24 cellular contexts compared by ENCODE assay signal in the genomic region with DNA sequence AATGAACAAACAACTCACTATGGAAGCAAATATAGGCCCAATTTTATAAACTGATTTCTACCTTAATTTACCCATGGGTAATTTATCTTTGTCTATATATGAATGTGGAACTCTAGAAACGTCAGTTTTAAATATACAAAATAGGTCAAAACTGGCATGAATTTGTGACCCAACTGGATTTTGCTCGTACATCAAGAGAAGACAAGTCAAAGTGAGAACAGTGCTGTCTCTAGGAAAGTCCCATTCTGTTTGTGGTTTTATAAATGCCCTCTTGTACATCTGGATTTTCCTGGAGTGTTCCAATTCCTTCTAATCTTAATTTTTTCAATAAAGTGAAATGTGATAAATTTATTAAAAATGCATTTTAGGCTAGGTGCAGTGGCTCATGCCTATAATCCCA. TPM values are rescaled to one million over a fixed set of nuclear protein-coding genes. Genes with fewer than 3 reads are reported as not detected.
DNase-seq lines count a peak whose midpoint lies in the region; ATAC-seq, FAIRE-seq and TF ChIP-seq lines count a peak whose summit lies in the region.
"Had no signal": no experiment of that assay in that cellular context is flagged by ENCODE, and none has a peak within 500 bp of the region (broad histone marks: within the 10 kb centered on the region; RNA-seq: fewer than 3 reads in every experiment).

No MANE protein-coding gene starts in this region.

- H3K4me3 ChIP-seq in GM12865 (ENCODE audit: low read depth, low read length) (no peak overlapping the region), GM12878 (no peak overlapping the region)
- H3K4me3 ChIP-seq: A549; BLaER1 treated with 17β-estradiol and CSF1 and Interleukin-3, amounts not matched to agents 10 nM and 100 nM had no signal

- H2AFZ ChIP-seq in GM12878 (ENCODE audit: control insufficient read depth, low read depth, low read length) = no peak overlapping the region; the same call in 1 of the 2 replicates

- H3K9me3 ChIP-seq in GM12878 (replicated peaks; ENCODE audit: control insufficient read depth, insufficient read depth, low read length) = no peaks in the 10 kb centered on the region
- H3K9me3 ChIP-seq: A549; BLaER1 treated with 17β-estradiol and CSF1 and Interleukin-3, amounts not matched to agents 10 nM and 100 nM; Caco-2 had no signal

- 9% methylated on average over 2 of the region's 2 CpGs for WGBS in GM12878 (ENCODE audit: insufficient coverage, insufficient replicate concordance, low lambda C conversion rate, missing lambda C conversion rate)

- no peak for FAIRE-seq in GM12878 (lab: Jason Lieb, UNC)
- FAIRE-seq: A549, D721Med, GM12892, GM18507, GM19239 had no signal

- TF ChIP-seq CTCF in GM12865 (IDR thresholded peaks at IDR 0.05; ENCODE audit: insufficient read depth, low read depth, low read length, missing control alignments) (no peak), GM12878 (IDR thresholded peaks at IDR 0.05 in 2 of 3, conservative IDR thresholded peaks at IDR 0.05 in 1 of 3; ENCODE audit: control insufficient read depth in 2 of 3, extremely low read depth in 1 of 3, insufficient read depth in 1 of 3, low read depth in 3 of 3, low read length in 3 of 3) (no peak)

- POLR2A ChIA-PET in GM12878 (lab: Charles Lee) = no interaction called here

- no peaks in the 10 kb centered on the region for H3K36me3 ChIP-seq in GM12878 (ENCODE audit: control insufficient read depth in 2 of 2, insufficient read depth in 2 of 2, low read length in 1 of 2)

- intact Hi-C loops in GM12878 (cut with micrococcal nuclease; ENCODE audit: unreplicated experiment) = no loop called here

- CTCF ChIA-PET in GM12878 (lab: Yijun Ruan, JAX) = interaction anchor here (1.9 kb wide), 1 partner anchor 167 kb away, joined by 5 read pairs; no protein-coding TSS in a partner anchor

- no peak for TF ChIP-seq EP300 in GM12878 (IDR thresholded peaks at IDR 0.05; ENCODE audit: borderline replicate concordance in 1 of 2, control insufficient read depth in 1 of 2, low read depth in 2 of 2, low read length in 2 of 2)

- TF ChIP-seq POLR2A in GM12878 (IDR thresholded peaks at IDR 0.05; ENCODE audit: low read depth, low read length) = no peak

- H3K27me3 ChIP-seq in GM12878 (replicated peaks in 1 of 2; ENCODE audit: control insufficient read depth in 2 of 2, insufficient read depth in 2 of 2, low read length in 1 of 2) = no peaks in the 10 kb centered on the region
- H3K27me3 ChIP-seq: BLaER1 treated with 17β-estradiol and CSF1 and Interleukin-3, amounts not matched to agents 10 nM and 100 nM had no signal

- peak; percentile 1 for DNase-seq in GM12865 (ENCODE audit: low read depth)
- DNase-seq in GM12878 (ENCODE audit: low read depth, low spot score) = no peak
- no peak for DNase-seq in NCI-H1694 treated with DMSO at 0.1 percent for 48 hours (lab: John Stamatoyannopoulos, UW)
- DNase-seq in activated CD4-positive, alpha-beta T cell treated with anti-CD3 and anti-CD28 coated beads, Interleukin-2, amount 50 U/mL, for 48 hours = no peak
- no peak for DNase-seq in kidney glomerular epithelial cell (lab: John Stamatoyannopoulos, UW)
- DNase-seq: AML-193; Caco-2; Calu3; CD4-positive, alpha-beta T cell; CD8-positive, alpha-beta T cell; DND-41; EL; GDM1 had no signal

- no peaks in the 10 kb centered on the region for H4K20me1 ChIP-seq in GM12878 (ENCODE audit: control insufficient read depth, insufficient read depth)
- H4K20me1 ChIP-seq: BLaER1 treated with 17β-estradiol and CSF1 and Interleukin-3, amounts not matched to agents 10 nM and 100 nM had no signal

- ATAC-seq in GM19463 (IDR thresholded peaks at IDR 0.05; ENCODE audit: unreplicated experiment) (peak; percentile 51), HG03565 (IDR thresholded peaks at IDR 0.05; ENCODE audit: unreplicated experiment) (peak; percentile 46), GM12878 (peak; percentile 45; the same call in 2 of the 3 replicates), HG03196 (IDR thresholded peaks at IDR 0.05; ENCODE audit: unreplicated experiment) (no peak)
- ATAC-seq: A549; CD8-positive, alpha-beta T cell had no signal

- in situ Hi-C loops in GM12878 (cut with MboI) = no loop called here

- no peak overlapping the region for H3K27ac ChIP-seq in GM12878 (ENCODE audit: control insufficient read depth, insufficient read depth)
- H3K27ac ChIP-seq: 22Rv1; A549; BLaER1 treated with 17β-estradiol and CSF1 and Interleukin-3, amounts not matched to agents 10 nM and 100 nM; C4-2B had no signal

- no peaks in the 10 kb centered on the region for H3K79me2 ChIP-seq in GM12878 (ENCODE audit: control insufficient read depth, insufficient read depth, low read length)

- TF ChIP-seq RAD21 in GM12878 (IDR thresholded peaks at IDR 0.05; ENCODE audit: insufficient read depth, low read depth, low read length) = no peak

- no peak overlapping the region for H3K9ac ChIP-seq in GM12878 (ENCODE audit: control insufficient read depth, insufficient read depth, low read length)
- H3K9ac ChIP-seq: BLaER1 treated with 17β-estradiol and CSF1 and Interleukin-3, amounts not matched to agents 10 nM and 100 nM had no signal

- SMC1A ChIA-PET in GM12878 (lab: Charles Lee; ENCODE audit: uncharacterized antibody, unreplicated experiment) = interaction anchor here (0.7 to 1.3 kb wide), 2 partner anchors 34 to 39 kb away, joined by 3 to 4 read pairs; no protein-coding TSS in a partner anchor

- no peaks in the 10 kb centered on the region for H3K4me1 ChIP-seq in GM12878 (ENCODE audit: control insufficient read depth, insufficient read depth, low read length)

- RAD21 ChIA-PET in GM12878 (lab: Charles Lee; ENCODE audit: unreplicated experiment) = no interaction called here

- no TSS peak for BruUV-seq in GM12878 (replicated peaks; lab: Mats Ljungman, UMichigan)

- H3K4me2 ChIP-seq in GM12878 (ENCODE audit: control insufficient read depth, insufficient read depth) = no peak overlapping the region
- H3K4me2 ChIP-seq: A549; BLaER1 treated with 17β-estradiol and CSF1 and Interleukin-3, amounts not matched to agents 10 nM and 100 nM had no signal

TF ChIP-seq in GM12878, 131 proteins besides CTCF, POLR2A, EP300 and RAD21:
- TF ChIP-seq TAF1 (IDR thresholded peaks at IDR 0.05; ENCODE audit: borderline replicate concordance, low read depth, low read length) (no peak), JUNB (IDR thresholded peaks at IDR 0.05) (peak; percentile 8; the same call in 1 of the 2 replicates)

RNA-seq across cellular contexts. Expression of a gene that starts 50.2 kb away (rescaled TPM):
- total RNA-seq in GM12878 (2013; cell fraction: nucleolus; rRNA removed) = 40.8 and 42.7 TPM in 2 replicates
- 33.7 and 35.0 TPM in 2 replicates for total RNA-seq in GM12878 (2014; rRNA removed)
- total RNA-seq in GM12878 (2014; rRNA removed; fragmentation: Illumina TruSeq; extraction: Trizol) = 27.3 TPM in 2 replicates
- total RNA-seq in GM12878 (2021) = 30.5 and 36.7 TPM in 2 replicates
- polyA plus RNA-seq in GM12878 (2011; ENCODE audit: low read depth) = 13.3 TPM
- 51.0 and 71.5 TPM in 2 replicates for polyA plus RNA-seq in GM12878 (2011; rRNA removed)
- polyA plus RNA-seq in GM12878 (2011; cell fraction: cytosol; rRNA removed) = 21.8 and 22.5 TPM in 2 replicates
- polyA plus RNA-seq in GM12878 (2011; cell fraction: nucleus; rRNA removed) = 24.5 and 27.7 TPM in 2 replicates
- 19.1 and 23.0 TPM in 2 replicates for polyA plus RNA-seq in GM12878 (2012)
- 26.1 and 33.2 TPM in 2 replicates for polyA plus RNA-seq in GM12878 (2014; fragmentation: Illumina TruSeq; extraction: Trizol)
- 10 to 100 TPM; 12.3 to 16.7 TPM for polyA plus RNA-seq in GM12878 (2014; fragmentation: Nextera tagmentation; extraction: Ambion mirVana)
- 23.2 and 24.3 TPM in 2 replicates for polyA plus RNA-seq in GM12878 (2014; rRNA removed)
- polyA plus RNA-seq in GM12878 (2016; fragmentation: Nextera tagmentation; extraction: Ambion mirVana) = 10 to 100 TPM; 43.1 to 46.4 TPM
- 35.8 and 52.8 TPM in 2 replicates for polyA minus RNA-seq in GM12878 (2011; rRNA and poly(A)+ RNA removed)
- 16.0 and 17.0 TPM in 2 replicates for polyA minus RNA-seq in GM12878 (2011; cell fraction: cytosol; rRNA and poly(A)+ RNA removed)
- 11.1 and 12.9 TPM in 2 replicates for polyA minus RNA-seq in GM12878 (2011; cell fraction: nucleus; rRNA and poly(A)+ RNA removed)
